Comparison of ENCODE assay signal across 25 cellular contexts in genomic region chr2:234858134-234858533, GRCh38.
"Had no signal": no experiment of that assay in that cellular context is flagged by ENCODE, and none has a peak within 500 bp of the region (broad histone marks: within the 10 kb centered on the region; RNA-seq: fewer than 3 reads in every experiment).

No MANE protein-coding gene starts in this region.

- H3K27ac Mint-ChIP-seq: activated CD4-positive, alpha-beta memory T cell treated with anti-CD3 and anti-CD28 coated beads for 36 hours; activated CD4-positive, alpha-beta T cell treated with anti-CD3 and anti-CD28 coated beads, Interleukin-2, amount 10 ng/mL, durations not matched to agents 7 days and 5 days; activated naive CD4-positive, alpha-beta T cell treated with anti-CD3 and anti-CD28 coated beads, Interleukin-2, amount 50 U/mL, for 24 hours; activated T-helper 2 cell treated with anti-CD3 and anti-CD28 coated beads, Interferon-gamma antibody, Interleukin-2, Interleukin-4, amounts not matched to agents 10 μg/mL and 5 μg/mL and 100 μg/mL, durations not matched to agents 14 hours and 24 hours and 36 hours; T-helper 17 cell had no signal

- H3K36me3 ChIP-seq: breast epithelium had no signal

- H3K4me1 Mint-ChIP-seq: activated CD4-positive, alpha-beta T cell treated with anti-CD3 and anti-CD28 coated beads, Interleukin-2, amount 10 ng/mL, durations not matched to agents 7 days and 5 days; activated naive CD4-positive, alpha-beta T cell treated with anti-CD3 and anti-CD28 coated beads, Interleukin-2, amount 50 U/mL, for 24 hours; T-helper 17 cell had no signal

- H3K27me3 ChIP-seq: breast epithelium had no signal

- H3K27ac ChIP-seq: breast epithelium, PC-9 had no signal

- H3K4me2 ChIP-seq: PC-9 had no signal

- H3K4me1 ChIP-seq: breast epithelium had no signal

- DNase-seq: activated CD4-positive, alpha-beta memory T cell treated with anti-CD3 and anti-CD28 coated beads for 36 hours; activated CD4-positive, alpha-beta T cell treated with anti-CD3 and anti-CD28 coated beads, Interleukin-2, amount 10 ng/mL, durations not matched to agents 7 days and 5 days; activated CD4-positive, CD25-positive, alpha-beta regulatory T cell; activated CD8-positive, alpha-beta memory T cell treated with anti-CD3 and anti-CD28 coated beads for 24 hours; activated gamma-delta T cell treated with Interleukin-2 at 50 U/mL for 16 hours; activated T-cell treated with anti-CD3 and anti-CD28 coated beads, Interleukin-2, amount 50 U/mL, for 4 hours; aorta; central memory CD4-positive, alpha-beta T cell; Karpas-422; MM.1S; NCI-H1105; NCI-H1436; NCI-H1694 treated with DMSO at 0.1 percent for 48 hours; NCI-H2029 treated with DMSO at 0.1 percent for 48 hours; NCI-H345; NCI-H510A; NCI-H526 treated with DMSO at 0.1 percent for 48 hours; PC-9; SIG-M5; T-helper 17 cell; T-helper 9 cell had no signal

- H3K9me3 Mint-ChIP-seq: activated CD4-positive, alpha-beta memory T cell treated with anti-CD3 and anti-CD28 coated beads for 36 hours; activated CD4-positive, alpha-beta T cell treated with anti-CD3 and anti-CD28 coated beads, Interleukin-2, amount 10 ng/mL, durations not matched to agents 7 days and 5 days; activated T-helper 2 cell treated with anti-CD3 and anti-CD28 coated beads, Interferon-gamma antibody, Interleukin-2, Interleukin-4, amounts not matched to agents 10 μg/mL and 5 μg/mL and 100 μg/mL, durations not matched to agents 14 hours and 24 hours and 36 hours had no signal

- H3K36me3 Mint-ChIP-seq: activated CD4-positive, alpha-beta memory T cell treated with anti-CD3 and anti-CD28 coated beads for 36 hours; activated naive CD4-positive, alpha-beta T cell treated with anti-CD3 and anti-CD28 coated beads, Interleukin-2, amount 50 U/mL, for 24 hours had no signal

- H2AFZ ChIP-seq: PC-9 had no signal

- H3K4me3 ChIP-seq: breast epithelium, K562, PC-9 had no signal

- ATAC-seq: activated T-cell treated with anti-CD3 and anti-CD28 coated beads, Interleukin-2, amount 50 U/mL, for 4 hours; K562; T-helper 17 cell had no signal

- H3K4me3 Mint-ChIP-seq: activated CD4-positive, alpha-beta memory T cell treated with anti-CD3 and anti-CD28 coated beads for 36 hours; activated CD4-positive, alpha-beta T cell treated with anti-CD3 and anti-CD28 coated beads, Interleukin-2, amount 10 ng/mL, durations not matched to agents 7 days and 5 days; activated naive CD4-positive, alpha-beta T cell treated with anti-CD3 and anti-CD28 coated beads, Interleukin-2, amount 50 U/mL, for 24 hours; activated T-cell treated with anti-CD3 and anti-CD28 coated beads, Interleukin-2, amount 50 U/mL, for 4 hours; T-helper 17 cell had no signal

- H3K9me3 ChIP-seq: breast epithelium had no signal
